ENCODE assay signal across 1 cellular context in genomic region chr1:148353461-148354283, GRCh38.
TF ChIP-seq lines count a peak whose summit lies in the region.

No MANE protein-coding gene starts in this region.

TF ChIP-seq in GM12878, 131 proteins besides CTCF, POLR2A, EP300 and RAD21:
- TF ChIP-seq ZNF687 (IDR thresholded peaks at IDR 0.05): no peak
- TF ChIP-seq SMC3 (IDR thresholded peaks at IDR 0.05; ENCODE audit: borderline replicate concordance, low read length): no peak
- peak; percentile 55; the same call in 1 of the 2 replicates for TF ChIP-seq ZNF24 (IDR thresholded peaks at IDR 0.05)
